ENCODE assay signal across 10 cellular contexts in genomic region chr14:53894456-53894855, GRCh38.
A peak's percentile ranks its signal among the peaks of the same experiment; 100 is the strongest.
DNase-seq lines count a peak whose midpoint lies in the region; ATAC-seq and TF ChIP-seq lines count a peak whose summit lies in the region.
"Had no signal": no experiment of that assay in that cellular context is flagged by ENCODE, and none has a peak within 500 bp of the region (broad histone marks: within the 10 kb centered on the region; RNA-seq: fewer than 3 reads in every experiment).

No MANE protein-coding gene starts in this region.

- H3K9me3 Mint-ChIP-seq in activated CD8-positive, alpha-beta T cell treated with anti-CD3 and anti-CD28 coated beads for 36 hours: no peaks in the 10 kb centered on the region

- no peak overlapping the region for H3K27ac Mint-ChIP-seq in activated CD8-positive, alpha-beta T cell treated with anti-CD3 and anti-CD28 coated beads for 36 hours

- DNase-seq in GM04503 (ENCODE audit: low read depth): peak; percentile 49
- peak; percentile 53 for DNase-seq in HS-5 (ENCODE audit: low read depth)
- DNase-seq in foreskin fibroblast: peak; percentile 71 to 86
- DNase-seq in DMS114 treated with DMSO at 0.1 percent for 48 hours (lab: John Stamatoyannopoulos, UW; ENCODE audit: unreplicated experiment): no peak
- DNase-seq in activated CD8-positive, alpha-beta T cell treated with anti-CD3 and anti-CD28 coated beads for 36 hours: no peak
- DNase-seq: NCI-H2029 treated with DMSO at 0.1 percent for 48 hours, substantia nigra had no signal

- CTCF ChIA-PET in activated CD8-positive, alpha-beta T cell treated with anti-CD3 and anti-CD28 coated beads for 36 hours (lab: Charles Lee): no interaction called here

- no peak overlapping the region for H3K4me3 ChIP-seq in foreskin fibroblast (ENCODE audit: low read depth in 1 of 2, low read length in 2 of 2)

- H3K36me3 Mint-ChIP-seq in activated CD8-positive, alpha-beta T cell treated with anti-CD3 and anti-CD28 coated beads for 36 hours (ENCODE audit: low read depth): no peaks in the 10 kb centered on the region

- POLR2A ChIA-PET in activated CD8-positive, alpha-beta T cell treated with anti-CD3 and anti-CD28 coated beads for 36 hours (lab: Charles Lee): interaction anchor here (0.6 kb wide), 1 partner anchor 541 kb away, joined by 3 read pairs; no protein-coding TSS in a partner anchor

- no peaks in the 10 kb centered on the region for H3K27me3 Mint-ChIP-seq in activated CD8-positive, alpha-beta T cell treated with anti-CD3 and anti-CD28 coated beads for 36 hours

- TF ChIP-seq CTCF in foreskin fibroblast (IDR thresholded peaks at IDR 0.05; ENCODE audit: low read depth, low read length): no peak
- no peak for TF ChIP-seq CTCF in activated CD8-positive, alpha-beta T cell treated with anti-CD3 and anti-CD28 coated beads for 36 hours (IDR thresholded peaks at IDR 0.05)

- H3K4me1 Mint-ChIP-seq in activated CD8-positive, alpha-beta T cell treated with anti-CD3 and anti-CD28 coated beads for 36 hours (ENCODE audit: low read depth): no peaks in the 10 kb centered on the region

- no peak overlapping the region for H3K4me3 Mint-ChIP-seq in activated CD8-positive, alpha-beta T cell treated with anti-CD3 and anti-CD28 coated beads for 36 hours

- ATAC-seq in GM21528 (IDR thresholded peaks at IDR 0.05; ENCODE audit: low FRiP score, unreplicated experiment) (peak; percentile 67), HG03521 (IDR thresholded peaks at IDR 0.05; ENCODE audit: unreplicated experiment) (no peak), HG02970 (IDR thresholded peaks at IDR 0.05; ENCODE audit: low FRiP score, unreplicated experiment) (no peak)
- ATAC-seq in activated CD8-positive, alpha-beta T cell treated with anti-CD3 and anti-CD28 coated beads for 36 hours: no peak

- intact Hi-C loops in activated CD8-positive, alpha-beta T cell treated with anti-CD3 and anti-CD28 coated beads for 36 hours (cut with micrococcal nuclease): no loop called here

Comparison
In these comparisons a context has a peak if more than half of its experiments do, and no peak if none do; other contexts are left out.
1. DNase-seq: peak in GM04503 (single experiment), HS-5 (single experiment) and foreskin fibroblast (2 of 2); none in DMS114 treated with DMSO at 0.1 percent for 48 hours (single experiment) and activated CD8-positive, alpha-beta T cell treated with anti-CD3 and anti-CD28 coated beads for 36 hours (single experiment).